18 cellular contexts compared by ENCODE assay signal in genomic region chr9:4289411-4290380, GRCh38. TPM values are rescaled to one million over a fixed set of nuclear protein-coding genes. Genes with fewer than 3 reads are reported as not detected.
DNase-seq lines count a peak whose midpoint lies in the region; ATAC-seq lines count a peak whose summit lies in the region.
"Had no signal": no experiment of that assay in that cellular context is flagged by ENCODE, and none has a peak within 500 bp of the region (broad histone marks: within the 10 kb centered on the region; RNA-seq: fewer than 3 reads in every experiment).

No MANE protein-coding gene starts in this region.

- H3K36me3 Mint-ChIP-seq in natural killer cell treated with Interleukin-12 subunit alpha and Interleukin-12 subunit beta and Interleukin-15 and Interleukin-18, amount 100 ng/mL, for 72 hours: no peaks in the 10 kb centered on the region
- H3K36me3 Mint-ChIP-seq: brain had no signal

- H3K9me3 Mint-ChIP-seq in natural killer cell treated with Interleukin-12 subunit alpha and Interleukin-12 subunit beta and Interleukin-15 and Interleukin-18, amount 100 ng/mL, for 72 hours: no peaks in the 10 kb centered on the region
- H3K9me3 Mint-ChIP-seq: activated B cell treated with CpG ODN at 0.5 μM for 24 hours; activated naive CD4-positive, alpha-beta T cell treated with anti-CD3 and anti-CD28 coated beads, Interleukin-2, amount 50 U/mL, for 24 hours; activated T-cell treated with anti-CD3 and anti-CD28 coated beads, Interleukin-2, amount 50 U/mL, for 72 hours; brain; GM23338 had no signal

- no peaks in the 10 kb centered on the region for H3K27me3 ChIP-seq in Karpas-422 (ENCODE audit: low read length)
- H3K27me3 ChIP-seq: colonic mucosa had no signal

- no peaks in the 10 kb centered on the region for H3K79me2 ChIP-seq in Karpas-422 (ENCODE audit: low read length)
- H3K79me2 ChIP-seq: parathyroid adenoma had no signal

- peaks cover 27 to 44% of the 10 kb centered on the region in 2 donors for H3K27me3 Mint-ChIP-seq in natural killer cell treated with Interleukin-12 subunit alpha and Interleukin-12 subunit beta and Interleukin-15 and Interleukin-18, amount 100 ng/mL, for 72 hours

- H3K4me2 ChIP-seq in Karpas-422 (ENCODE audit: low read depth, low read length, poor library complexity, severe bottlenecking): no peak overlapping the region
- H3K4me2 ChIP-seq: GM23338 had no signal

- ATAC-seq in GM18870 (IDR thresholded peaks at IDR 0.05; ENCODE audit: unreplicated experiment): peak; percentile 38
- ATAC-seq in HG03457 (IDR thresholded peaks at IDR 0.05; ENCODE audit: unreplicated experiment): peak; percentile 57
- ATAC-seq in natural killer cell treated with Interleukin-12 subunit alpha and Interleukin-12 subunit beta and Interleukin-15 and Interleukin-18, amount 100 ng/mL, for 72 hours: no peak
- ATAC-seq: activated CD8-positive, alpha-beta T cell treated with anti-CD3 and anti-CD28 coated beads, Interleukin-2, amount 10 ng/mL, durations not matched to agents 7 days and 5 days; activated T-cell treated with anti-CD3 and anti-CD28 coated beads, Interleukin-2, amount 50 U/mL, for 72 hours; GM23338 had no signal

- H3K9me2 ChIP-seq in Karpas-422 (replicated peaks; ENCODE audit: insufficient read depth, low read length): no peaks in the 10 kb centered on the region

- no peaks in the 10 kb centered on the region for H3K4me1 ChIP-seq in Karpas-422 (ENCODE audit: low read length)
- H3K4me1 ChIP-seq: parathyroid adenoma had no signal

- peaks cover 4 to 6% of the 10 kb centered on the region in 2 donors for H3K4me1 Mint-ChIP-seq in natural killer cell treated with Interleukin-12 subunit alpha and Interleukin-12 subunit beta and Interleukin-15 and Interleukin-18, amount 100 ng/mL, for 72 hours (ENCODE audit: low read depth in 2 of 2)
- H3K4me1 Mint-ChIP-seq: activated B cell treated with CpG ODN at 0.5 μM for 24 hours had no signal

- H3K36me3 ChIP-seq in Karpas-422 (ENCODE audit: insufficient read depth, low read length): no peaks in the 10 kb centered on the region
- H3K36me3 ChIP-seq: colonic mucosa had no signal

- H4K20me1 ChIP-seq in Karpas-422 (ENCODE audit: insufficient read depth, low read depth, low read length): no peaks in the 10 kb centered on the region

- no peak overlapping the region for H3K4me3 ChIP-seq in Karpas-422 (ENCODE audit: low read length)
- H3K4me3 ChIP-seq: colonic mucosa, GM23338 had no signal

- H3K27ac ChIP-seq in Karpas-422 (ENCODE audit: low read length): no peak overlapping the region
- H3K27ac ChIP-seq: colonic mucosa, epithelial cell of prostate, parathyroid adenoma had no signal

- no peak overlapping the region for H3K4me3 Mint-ChIP-seq in natural killer cell treated with Interleukin-12 subunit alpha and Interleukin-12 subunit beta and Interleukin-15 and Interleukin-18, amount 100 ng/mL, for 72 hours
- H3K4me3 Mint-ChIP-seq: activated B cell treated with CpG ODN at 0.5 μM for 24 hours; activated CD8-positive, alpha-beta T cell treated with anti-CD3 and anti-CD28 coated beads, Interleukin-2, amount 10 ng/mL, durations not matched to agents 7 days and 5 days; activated naive CD4-positive, alpha-beta T cell treated with anti-CD3 and anti-CD28 coated beads, Interleukin-2, amount 50 U/mL, for 24 hours; activated T-cell treated with anti-CD3 and anti-CD28 coated beads, Interleukin-2, amount 50 U/mL, for 72 hours; brain; GM23338 had no signal

- no peaks in the 10 kb centered on the region for H3K9me3 ChIP-seq in Karpas-422 (ENCODE audit: low read length)
- H3K9me3 ChIP-seq: colonic mucosa had no signal

- no peak overlapping the region for H3K27ac Mint-ChIP-seq in natural killer cell treated with Interleukin-12 subunit alpha and Interleukin-12 subunit beta and Interleukin-15 and Interleukin-18, amount 100 ng/mL, for 72 hours
- H3K27ac Mint-ChIP-seq: activated B cell treated with CpG ODN at 0.5 μM for 24 hours; activated CD8-positive, alpha-beta T cell treated with anti-CD3 and anti-CD28 coated beads, Interleukin-2, amount 10 ng/mL, durations not matched to agents 7 days and 5 days; activated naive CD4-positive, alpha-beta T cell treated with anti-CD3 and anti-CD28 coated beads, Interleukin-2, amount 50 U/mL, for 24 hours; activated T-cell treated with anti-CD3 and anti-CD28 coated beads, Interleukin-2, amount 50 U/mL, for 72 hours; GM23338 had no signal

- peak; percentile 17 to 59 for DNase-seq in dermis microvascular lymphatic vessel endothelial cell (ENCODE audit: low read depth in 2 of 2)
- peak; percentile 71 for DNase-seq in renal cortical epithelial cell (ENCODE audit: low read depth)
- DNase-seq in natural killer cell treated with Interleukin-12 subunit alpha and Interleukin-12 subunit beta and Interleukin-15 and Interleukin-18, amount 100 ng/mL, for 72 hours (ENCODE audit: low spot score): no peak
- no peak for DNase-seq in Karpas-422
- DNase-seq in superior temporal gyrus (ENCODE audit: extremely low spot score): no peak
- DNase-seq: activated B cell treated with CpG ODN at 0.5 μM for 24 hours; activated CD8-positive, alpha-beta T cell treated with anti-CD3 and anti-CD28 coated beads, Interleukin-2, amount 10 ng/mL, durations not matched to agents 7 days and 5 days; activated T-cell treated with anti-CD3 and anti-CD28 coated beads, Interleukin-2, amount 50 U/mL, for 72 hours; colonic mucosa; small intestine; stimulated activated CD4-positive, alpha-beta T cell treated with anti-CD3 and anti-CD28 coated beads, Interleukin-4, amount 100 ng/mL, for 1 hour had no signal

- H3K9ac ChIP-seq in Karpas-422 (ENCODE audit: low read length): no peak overlapping the region
- H3K9ac ChIP-seq: parathyroid adenoma had no signal

- H2AFZ ChIP-seq in Karpas-422 (ENCODE audit: low read length): no peak overlapping the region
- H2AFZ ChIP-seq: GM23338, parathyroid adenoma had no signal

RNA-seq across cellular contexts. Expression of gene GLIS3, which starts 10.2 kb away (rescaled TPM):
- total RNA-seq in dermis microvascular lymphatic vessel endothelial cell (21.4 and 42.0 TPM in 2 replicates), renal cortical epithelial cell (75.5 and 100 TPM in 2 replicates)
- 10 to 100 TPM; 17.0 to 27.2 TPM for total RNA-seq in natural killer cell treated with Interleukin-12 subunit alpha and Interleukin-12 subunit beta and Interleukin-15 and Interleukin-18, amount 100 ng/mL, for 72 hours
- total RNA-seq in Karpas-422 (2014; rRNA removed; shearing (Covaris generic); ENCODE audit: low replicate concordance): not detected in 2 replicates

Comparison
In these comparisons a context has a peak if more than half of its experiments do, and no peak if none do; other contexts are left out.
1. ATAC-seq: peak in GM18870 (single experiment) and HG03457 (single experiment); none in natural killer cell treated with Interleukin-12 subunit alpha and Interleukin-12 subunit beta and Interleukin-15 and Interleukin-18, amount 100 ng/mL, for 72 hours (0 of 2).
2. DNase-seq: peak in dermis microvascular lymphatic vessel endothelial cell (2 of 2) and renal cortical epithelial cell (single experiment); none in natural killer cell treated with Interleukin-12 subunit alpha and Interleukin-12 subunit beta and Interleukin-15 and Interleukin-18, amount 100 ng/mL, for 72 hours (single experiment), Karpas-422 (single experiment) and superior temporal gyrus (single experiment).
3. RNA of gene GLIS3, which starts 10.2 kb away (total RNA-seq): 75.5 to 100 TPM in renal cortical epithelial cell, 17.0 to 27.2 TPM in natural killer cell treated with Interleukin-12 subunit alpha and Interleukin-12 subunit beta and Interleukin-15 and Interleukin-18, amount 100 ng/mL, for 72 hours and 21.4 to 42.0 TPM in dermis microvascular lymphatic vessel endothelial cell; not detected in Karpas-422; every median in the first group is over 10 times any median in the second.